Comparison of ENCODE assay signal across 10 cellular contexts in genomic region chr17:38741853-38742421, GRCh38. TPM values are rescaled to one million over a fixed set of nuclear protein-coding genes. Genes with fewer than 3 reads are reported as not detected.
A peak's percentile ranks its signal among the peaks of the same experiment; 100 is the strongest.
DNase-seq lines count a peak whose midpoint lies in the region; ATAC-seq and TF ChIP-seq lines count a peak whose summit lies in the region.
"Had no signal": no experiment of that assay in that cellular context is flagged by ENCODE, and none has a peak within 500 bp of the region (broad histone marks: within the 10 kb centered on the region; RNA-seq: fewer than 3 reads in every experiment).

No MANE protein-coding gene starts in this region.

- CTCF ChIA-PET in WTC11 (lab: Charles Lee): interaction anchor here (0.6 kb wide), 1 partner anchor 78 kb away, joined by 8 read pairs; no protein-coding TSS in a partner anchor
- CTCF ChIA-PET in activated naive CD4-positive, alpha-beta T cell treated with anti-CD3 and anti-CD28 coated beads for 36 hours (lab: Charles Lee): interaction anchor here (0.6 to 0.9 kb wide), 2 partner anchors 74 to 427 kb away, joined by 3 read pairs; no protein-coding TSS in a partner anchor

- peaks cover 30% of the 10 kb centered on the region for H3K36me3 Mint-ChIP-seq in WTC11
- H3K36me3 Mint-ChIP-seq in activated naive CD4-positive, alpha-beta T cell treated with anti-CD3 and anti-CD28 coated beads for 36 hours (ENCODE audit: low read depth): no peaks in the 10 kb centered on the region

- peak overlapping the region; percentile 82 for H3K27ac Mint-ChIP-seq in WTC11
- H3K27ac Mint-ChIP-seq in activated naive CD4-positive, alpha-beta T cell treated with anti-CD3 and anti-CD28 coated beads for 36 hours: no peak overlapping the region

- H3K4me1 Mint-ChIP-seq in WTC11: peaks cover 54% of the 10 kb centered on the region
- H3K4me1 Mint-ChIP-seq in activated naive CD4-positive, alpha-beta T cell treated with anti-CD3 and anti-CD28 coated beads for 36 hours (ENCODE audit: low read depth): peaks cover 11% of the 10 kb centered on the region

- POLR2A ChIA-PET in WTC11 (lab: Charles Lee): no interaction called here

- no peaks in the 10 kb centered on the region for H3K27me3 Mint-ChIP-seq in WTC11 (ENCODE audit: low read depth)
- peaks cover 23% of the 10 kb centered on the region for H3K27me3 Mint-ChIP-seq in activated naive CD4-positive, alpha-beta T cell treated with anti-CD3 and anti-CD28 coated beads for 36 hours (ENCODE audit: low read depth)

- no peak overlapping the region for H3K9ac ChIP-seq in rectal smooth muscle tissue (ENCODE audit: low read length)

- no peak for ATAC-seq in WTC11

- H3K9me3 Mint-ChIP-seq in WTC11: no peaks in the 10 kb centered on the region
- H3K9me3 Mint-ChIP-seq in activated naive CD4-positive, alpha-beta T cell treated with anti-CD3 and anti-CD28 coated beads for 36 hours: no peaks in the 10 kb centered on the region

- H3K4me1 ChIP-seq in left ventricle myocardium inferior (peaks cover 69% of the 10 kb centered on the region), rectal smooth muscle tissue (ENCODE audit: control insufficient read depth, insufficient read depth, low read length) (peaks cover 23% of the 10 kb centered on the region)

- no peak overlapping the region for H3K4me3 Mint-ChIP-seq in WTC11
- H3K4me3 Mint-ChIP-seq in activated naive CD4-positive, alpha-beta T cell treated with anti-CD3 and anti-CD28 coated beads for 36 hours: no peak overlapping the region

- H3K9me3 ChIP-seq in left ventricle myocardium inferior (replicated peaks): no peaks in the 10 kb centered on the region
- H3K9me3 ChIP-seq in WERI-Rb-1 (ENCODE audit: severe bottlenecking): no peaks in the 10 kb centered on the region

- H3K27me3 ChIP-seq in left ventricle myocardium inferior (ENCODE audit: low read depth) (no peaks in the 10 kb centered on the region), rectal smooth muscle tissue (ENCODE audit: control insufficient read depth, insufficient read depth, low read length) (no peaks in the 10 kb centered on the region), WERI-Rb-1 (ENCODE audit: insufficient read depth, low read depth, severe bottlenecking) (no peaks in the 10 kb centered on the region)

- in situ Hi-C loops in G401 (cut with HindIII; ENCODE audit: low sequenced_read_pairs): no loop called here

- H3K4me3 ChIP-seq in left ventricle myocardium inferior (peak overlapping the region; percentile 24), rectal smooth muscle tissue (ENCODE audit: low read length) (peak overlapping the region; percentile 39), WERI-Rb-1 (ENCODE audit: low read depth, low read length) (no peak overlapping the region)

- peak overlapping the region; percentile 87 for H3K27ac ChIP-seq in left ventricle myocardium inferior (replicated peaks)
- peak overlapping the region; percentile 89 for H3K27ac ChIP-seq in rectal smooth muscle tissue (ENCODE audit: low read depth, low read length)
- no peak overlapping the region for H3K27ac ChIP-seq in WERI-Rb-1

- peak; percentile 66 for DNase-seq in G401 (ENCODE audit: low spot score)
- no peak for DNase-seq in WTC11 (ENCODE audit: low spot score)
- peak; percentile 62 for DNase-seq in left ventricle myocardium inferior
- DNase-seq in head of caudate nucleus: no peak
- DNase-seq in activated naive CD4-positive, alpha-beta T cell treated with anti-CD3 and anti-CD28 coated beads for 36 hours: no peak
- no peak for DNase-seq in WERI-Rb-1
- DNase-seq in SKM-1 (lab: John Stamatoyannopoulos, UW; ENCODE audit: unreplicated experiment): no peak
- DNase-seq: activated effector memory CD4-positive, alpha-beta T cell treated with Interleukin-2 at 50 U/mL for 16 hours; NCI-H187 treated with DMSO at 0.1 percent for 48 hours had no signal

- H3K36me3 ChIP-seq in left ventricle myocardium inferior: peaks cover 30% of the 10 kb centered on the region
- H3K36me3 ChIP-seq in rectal smooth muscle tissue (ENCODE audit: control insufficient read depth, insufficient read depth, low read length): peaks cover 4% of the 10 kb centered on the region
- peaks cover 34% of the 10 kb centered on the region for H3K36me3 ChIP-seq in WERI-Rb-1

- intact Hi-C loops in left ventricle myocardium inferior (cut with micrococcal nuclease): no loop called here
- intact Hi-C loops in head of caudate nucleus (cut with DNase I): no loop called here
- intact Hi-C loops in activated naive CD4-positive, alpha-beta T cell treated with anti-CD3 and anti-CD28 coated beads for 36 hours (cut with micrococcal nuclease): no loop called here

- no peak for TF ChIP-seq CTCF in WTC11 (IDR thresholded peaks at IDR 0.05)
- no peak for TF ChIP-seq CTCF in left ventricle myocardium inferior (IDR thresholded peaks at IDR 0.05; ENCODE audit: borderline replicate concordance)
- TF ChIP-seq CTCF in WERI-Rb-1 (IDR thresholded peaks at IDR 0.05; ENCODE audit: low read depth, low read length): no peak

TF ChIP-seq in WTC11, 78 proteins besides CTCF, POLR2A, EP300 and RAD21 (continues in another document):
- TF ChIP-seq SMAD4 (CRISPR knock-in tag; IDR thresholded peaks at IDR 0.05): no peak
- no peak for TF ChIP-seq PRRX2 (CRISPR knock-in tag; IDR thresholded peaks at IDR 0.05)
- TF ChIP-seq SP1 (CRISPR knock-in tag; conservative IDR thresholded peaks at IDR 0.05): no peak
- no peak for TF ChIP-seq ATF2 (CRISPR knock-in tag; IDR thresholded peaks at IDR 0.05; ENCODE audit: borderline replicate concordance, low read depth)
- TF ChIP-seq FOXP4 (CRISPR knock-in tag; IDR thresholded peaks at IDR 0.05): no peak
- no peak for TF ChIP-seq CDX4 (CRISPR knock-in tag; IDR thresholded peaks at IDR 0.05; ENCODE audit: borderline replicate concordance)
- TF ChIP-seq ZNF232 (CRISPR knock-in tag; IDR thresholded peaks at IDR 0.05): no peak
- no peak for TF ChIP-seq ZNF219 (CRISPR knock-in tag; IDR thresholded peaks at IDR 0.05; ENCODE audit: borderline replicate concordance)

RNA-seq across cellular contexts. Expression of gene PCGF2, which starts 6.2 kb away (rescaled TPM):
- 5.5 and 12.5 TPM in 2 replicates for total RNA-seq in G401 (2014; rRNA removed; shearing (Covaris generic))
- total RNA-seq in WTC11 (2021) (102 to 111 TPM (median 104 TPM) in 3 replicates), left ventricle myocardium inferior (20.7 TPM)
- total RNA-seq in activated naive CD4-positive, alpha-beta T cell treated with anti-CD3 and anti-CD28 coated beads for 36 hours: 1 to 10 TPM; 1.2 TPM

RNA-seq across cellular contexts. Expression of gene PSMB3, which starts 10.6 kb away (rescaled TPM):
- total RNA-seq in G401 (2014; rRNA removed; shearing (Covaris generic)): 277 and 414 TPM in 2 replicates
- total RNA-seq in WTC11 (2021): 266 to 273 TPM (median 266 TPM) in 3 replicates
- total RNA-seq in left ventricle myocardium inferior: 149 TPM
- 100 to 1,000 TPM; 368 to 369 TPM for total RNA-seq in activated naive CD4-positive, alpha-beta T cell treated with anti-CD3 and anti-CD28 coated beads for 36 hours

RNA-seq across cellular contexts. Expression of gene CISD3, which starts 11.8 kb away (rescaled TPM):
- 7.5 and 7.9 TPM in 2 replicates for total RNA-seq in G401 (2014; rRNA removed; shearing (Covaris generic))
- 12.1 to 15.7 TPM (median 15.6 TPM) in 3 replicates for total RNA-seq in WTC11 (2021)
- 75.9 TPM for total RNA-seq in left ventricle myocardium inferior
- total RNA-seq in activated naive CD4-positive, alpha-beta T cell treated with anti-CD3 and anti-CD28 coated beads for 36 hours: 10 to 100 TPM; 35.1 to 35.8 TPM

RNA-seq across cellular contexts. Expression of gene MLLT6, which starts 36.9 kb away (rescaled TPM):
- 21.8 and 30.6 TPM in 2 replicates for total RNA-seq in G401 (2014; rRNA removed; shearing (Covaris generic))
- 34.4 to 48.0 TPM (median 36.6 TPM) in 3 replicates for total RNA-seq in WTC11 (2021)
- 74.1 TPM for total RNA-seq in left ventricle myocardium inferior
- 100 to 1,000 TPM; 170 to 177 TPM for total RNA-seq in activated naive CD4-positive, alpha-beta T cell treated with anti-CD3 and anti-CD28 coated beads for 36 hours

RNA-seq across cellular contexts. Expression of gene PIP4K2B, which starts 57.4 kb away (rescaled TPM):
- 46.2 and 49.8 TPM in 2 replicates for total RNA-seq in G401 (2014; rRNA removed; shearing (Covaris generic))
- 54.0 to 61.9 TPM (median 57.3 TPM) in 3 replicates for total RNA-seq in WTC11 (2021)
- total RNA-seq in left ventricle myocardium inferior: 42.7 TPM
- total RNA-seq in activated naive CD4-positive, alpha-beta T cell treated with anti-CD3 and anti-CD28 coated beads for 36 hours: 10 to 100 TPM; 30.1 to 33.4 TPM

Comparison
In these comparisons a context has a peak if more than half of its experiments do, and no peak if none do; other contexts are left out.
1. DNase-seq: peak in G401 (single experiment) and left ventricle myocardium inferior (single experiment); none in WTC11 (single experiment), head of caudate nucleus (0 of 42), activated naive CD4-positive, alpha-beta T cell treated with anti-CD3 and anti-CD28 coated beads for 36 hours (single experiment), WERI-Rb-1 (single experiment) and SKM-1 (single experiment).